8 cellular contexts compared by ENCODE assay signal in the genomic region with DNA sequence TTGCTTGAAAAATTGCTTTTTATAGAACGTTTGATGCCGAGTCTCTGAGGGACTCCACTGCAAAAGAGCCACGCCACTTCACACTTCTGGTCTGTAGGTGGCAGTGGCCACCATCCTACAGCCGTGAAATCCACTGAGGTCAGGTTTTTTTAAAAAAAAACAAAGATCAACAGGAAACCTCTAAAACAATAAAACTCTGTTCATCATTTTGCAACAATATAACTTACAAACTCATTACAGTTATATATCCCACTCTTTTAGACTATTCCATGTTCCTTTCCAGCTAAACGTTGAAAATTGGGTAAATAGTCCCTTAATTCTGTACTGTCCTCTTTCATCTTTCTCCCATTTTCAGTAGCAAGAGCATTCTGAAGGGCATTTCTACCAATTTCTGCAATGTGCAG.
A peak's percentile ranks its signal among the peaks of the same experiment; 100 is the strongest.
DNase-seq lines count a peak whose midpoint lies in the region; ATAC-seq, FAIRE-seq and TF ChIP-seq lines count a peak whose summit lies in the region.

No MANE protein-coding gene starts in this region.

- BruUV-seq in A673 (replicated peaks; lab: Mats Ljungman, UMichigan): no TSS peak

- peak; percentile 96 for FAIRE-seq in TTC549 (lab: Jason Lieb, UNC)

- no peak overlapping the region for H3K27ac ChIP-seq in A673 (ENCODE audit: low read depth, low read length, poor library complexity, severe bottlenecking)

- no peaks in the 10 kb centered on the region for H3K27me3 ChIP-seq in A673 (replicated peaks; ENCODE audit: insufficient read depth, low read depth, low read length, poor library complexity)

- intact Hi-C loops in A673 (cut with micrococcal nuclease; ENCODE audit: unreplicated experiment): loop anchor here (1.0 to 5.0 kb wide), 3 partner anchors 122 to 162 kb away; no protein-coding TSS in a partner anchor

- POLR2A ChIA-PET in A673 (lab: Charles Lee; ENCODE audit: low non-redundant PET): no interaction called here

- DNase-seq in A673 (ENCODE audit: low spot score) (peak; percentile 16), GM12864 (ENCODE audit: low read depth) (no peak), NCI-H1105 (lab: John Stamatoyannopoulos, UW) (peak; percentile 12), foreskin fibroblast (peak; percentile 59 to 87), putamen (ENCODE audit: low spot score) (peak; percentile 25)

- CTCF ChIA-PET in A673 (lab: Charles Lee): no interaction called here

- H3K4me3 ChIP-seq in A673 (ENCODE audit: low read depth, low read length, poor library complexity, severe bottlenecking) (no peak overlapping the region), GM12864 (ENCODE audit: low read depth, low read length) (no peak overlapping the region), foreskin fibroblast (ENCODE audit: low read depth in 1 of 2, low read length in 2 of 2) (no peak overlapping the region)

- ATAC-seq in HG02642 (IDR thresholded peaks at IDR 0.05; ENCODE audit: poor library complexity, unreplicated experiment): peak; percentile 84
- ATAC-seq in activated CD4-positive, CD25-positive, alpha-beta regulatory T cell treated with anti-CD3 and anti-CD28 coated beads, Interleukin-2, amount 50 U/mL, for 24 hours: no peak

- no peaks in the 10 kb centered on the region for H3K36me3 ChIP-seq in A673 (ENCODE audit: insufficient read depth, low read length, poor library complexity, severe bottlenecking)

- H3K9me3 ChIP-seq in A673 (ENCODE audit: low read depth, low read length, poor library complexity, severe bottlenecking): no peaks in the 10 kb centered on the region

- no peaks in the 10 kb centered on the region for H3K4me1 ChIP-seq in A673 (ENCODE audit: insufficient read depth, low read length, poor library complexity, severe bottlenecking)

- TF ChIP-seq CTCF in A673 (conservative IDR thresholded peaks at IDR 0.05; ENCODE audit: low read depth, low read length) (peak; percentile 67), GM12864 (IDR thresholded peaks at IDR 0.05; ENCODE audit: low read depth, low read length, missing control alignments) (peak; percentile 76), foreskin fibroblast (IDR thresholded peaks at IDR 0.05; ENCODE audit: low read depth, low read length) (peak; percentile 98)
